27 cellular contexts compared by ENCODE assay signal in the genomic region with DNA sequence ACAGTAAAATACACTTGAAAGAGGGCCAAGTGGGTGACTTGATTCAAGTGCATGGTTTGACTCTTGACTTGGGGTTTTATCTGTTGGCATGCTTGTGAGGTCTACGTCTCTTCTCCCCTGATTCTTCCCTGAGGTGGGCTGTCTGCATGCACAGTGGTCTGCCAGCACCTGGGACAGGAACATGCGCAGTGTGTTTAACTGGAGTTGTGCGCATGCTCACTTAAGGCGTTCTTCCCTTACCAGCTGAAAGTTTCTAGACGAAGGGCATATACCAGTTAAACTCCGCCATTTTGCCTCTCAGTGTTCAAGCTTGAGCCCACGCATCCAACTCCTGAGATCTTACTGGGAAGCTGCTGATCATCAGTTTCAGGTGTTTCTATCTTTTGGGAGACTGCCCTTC.
"Had no signal": no experiment of that assay in that cellular context is flagged by ENCODE, and none has a peak within 500 bp of the region (broad histone marks: within the 10 kb centered on the region; RNA-seq: fewer than 3 reads in every experiment).

No MANE protein-coding gene starts in this region.

- FAIRE-seq: small intestine had no signal

- H2AFZ ChIP-seq: neural progenitor cell, parathyroid adenoma had no signal

- H3K79me2 ChIP-seq: parathyroid adenoma had no signal

- H3K36me3 ChIP-seq: neural progenitor cell, ovary, right lobe of liver, sigmoid colon, stomach, tibial artery, transverse colon, upper lobe of right lung, uterus had no signal

- H3K27ac ChIP-seq: neural progenitor cell, ovary, parathyroid adenoma, psoas muscle, right lobe of liver, sigmoid colon, stomach, tibial artery, transverse colon, upper lobe of right lung, uterus had no signal

- H3K4me1 Mint-ChIP-seq: naive thymus-derived CD4-positive, alpha-beta T cell; natural killer cell; nephron; stimulated activated effector memory CD8-positive, alpha-beta T cell treated with anti-CD3 and anti-CD28 coated beads, Interleukin-12 subunit alpha, Interleukin-12 subunit beta, amount 100 ng/mL, for 72 hours had no signal

- H3K4me3 ChIP-seq: neural progenitor cell, ovary, psoas muscle, right lobe of liver, sigmoid colon, stomach, tibial artery, transverse colon, upper lobe of right lung, uterus had no signal

- H3K9ac ChIP-seq: neural progenitor cell, parathyroid adenoma had no signal

- H3K9me3 ChIP-seq: ovary, psoas muscle, right lobe of liver, sigmoid colon, stomach, tibial artery, transverse colon, upper lobe of right lung, uterus had no signal

- H3K27me3 Mint-ChIP-seq: progenitor cell of endocrine pancreas had no signal

- H3K4me2 ChIP-seq: neural progenitor cell had no signal

- H3K27me3 ChIP-seq: neural progenitor cell, ovary, right lobe of liver, sigmoid colon, tibial artery, transverse colon, upper lobe of right lung, uterus had no signal

- H3K36me3 Mint-ChIP-seq: naive thymus-derived CD4-positive, alpha-beta T cell; natural killer cell; neural progenitor cell; stimulated activated effector memory CD8-positive, alpha-beta T cell treated with anti-CD3 and anti-CD28 coated beads, Interleukin-12 subunit alpha, Interleukin-12 subunit beta, amount 100 ng/mL, for 72 hours; stimulated activated naive B cell treated with anti-CD40 and anti-IgM and Interleukin-4, amounts not matched to agents 10 μg/mL and 1 μg/mL and 100 μg/mL, for 72 hours; type B pancreatic cell had no signal

- H3K27ac Mint-ChIP-seq: naive thymus-derived CD4-positive, alpha-beta T cell; natural killer cell; nephron; neural progenitor cell; progenitor cell of endocrine pancreas; stimulated activated effector memory CD8-positive, alpha-beta T cell treated with anti-CD3 and anti-CD28 coated beads, Interleukin-12 subunit alpha, Interleukin-12 subunit beta, amount 100 ng/mL, for 72 hours; stimulated activated naive B cell treated with anti-CD40 and anti-IgM and Interleukin-4, amounts not matched to agents 10 μg/mL and 1 μg/mL and 100 μg/mL, for 72 hours; stimulated activated naive CD8-positive, alpha-beta T cell treated with anti-CD3 and anti-CD28 coated beads, Interleukin-15, Interleukin-2, amounts not matched to agents 100 ng/mL and 50 ng/mL, for 24 hours; type B pancreatic cell had no signal

- H3K4me1 ChIP-seq: parathyroid adenoma, psoas muscle, right lobe of liver, sigmoid colon, stomach, tibial artery, transverse colon, upper lobe of right lung, uterus had no signal

- ATAC-seq: naive thymus-derived CD4-positive, alpha-beta T cell; natural killer cell; psoas muscle; right cardiac atrium; right lobe of liver; stimulated activated effector memory CD8-positive, alpha-beta T cell treated with anti-CD3 and anti-CD28 coated beads, Interleukin-12 subunit alpha, Interleukin-12 subunit beta, amount 100 ng/mL, for 72 hours; stimulated activated naive B cell treated with anti-CD40 and anti-IgM and Interleukin-4, amounts not matched to agents 10 μg/mL and 1 μg/mL and 100 μg/mL, for 72 hours; upper lobe of right lung had no signal

- DNase-seq: naive thymus-derived CD4-positive, alpha-beta T cell; natural killer cell; occipital lobe; ovary; posterior cingulate gyrus; psoas muscle; right cardiac atrium; right lobe of liver; sigmoid colon; small intestine; stimulated activated CD4-positive, alpha-beta T cell treated with anti-CD3 and anti-CD28 coated beads, Interleukin-12 subunit alpha, Interleukin-12 subunit beta, amount 100 ng/mL, for 4 hours; stimulated activated CD4-positive, alpha-beta T cell treated with anti-CD3 and anti-CD28 coated beads, Interleukin-1b, Interleukin-23, amount 100 ng/mL, for 48 hours; stimulated activated CD4-positive, alpha-beta T cell treated with anti-CD3 and anti-CD28 coated beads, Interleukin-4, amount 100 ng/mL, for 1 hour; stimulated activated naive B cell treated with anti-CD40 and anti-IgM and Interleukin-4, amounts not matched to agents 10 μg/mL and 1 μg/mL and 100 μg/mL, for 72 hours; stimulated activated naive CD4-positive, alpha-beta T cell treated with Interleukin-2 at 50 U/mL for 16 hours; stomach; tibial artery; transverse colon; upper lobe of right lung; uterus had no signal

- H3K4me3 Mint-ChIP-seq: naive thymus-derived CD4-positive, alpha-beta T cell; natural killer cell; nephron; neural progenitor cell; stimulated activated effector memory CD8-positive, alpha-beta T cell treated with anti-CD3 and anti-CD28 coated beads, Interleukin-12 subunit alpha, Interleukin-12 subunit beta, amount 100 ng/mL, for 72 hours; stimulated activated naive B cell treated with anti-CD40 and anti-IgM and Interleukin-4, amounts not matched to agents 10 μg/mL and 1 μg/mL and 100 μg/mL, for 72 hours; stimulated activated naive CD8-positive, alpha-beta T cell treated with anti-CD3 and anti-CD28 coated beads, Interleukin-15, Interleukin-2, amounts not matched to agents 100 ng/mL and 50 ng/mL, for 24 hours; type B pancreatic cell had no signal

- H3K9me3 Mint-ChIP-seq: naive thymus-derived CD4-positive, alpha-beta T cell; natural killer cell; nephron; neural progenitor cell; stimulated activated effector memory CD8-positive, alpha-beta T cell treated with anti-CD3 and anti-CD28 coated beads, Interleukin-12 subunit alpha, Interleukin-12 subunit beta, amount 100 ng/mL, for 72 hours; stimulated activated naive B cell treated with anti-CD40 and anti-IgM and Interleukin-4, amounts not matched to agents 10 μg/mL and 1 μg/mL and 100 μg/mL, for 72 hours; stimulated activated naive CD8-positive, alpha-beta T cell treated with anti-CD3 and anti-CD28 coated beads, Interleukin-15, Interleukin-2, amounts not matched to agents 100 ng/mL and 50 ng/mL, for 24 hours; type B pancreatic cell had no signal
